Comparison of ENCODE assay signal across 9 cellular contexts in genomic region chr11:75280227-75280671, GRCh38. TPM values are rescaled to one million over a fixed set of nuclear protein-coding genes. Genes with fewer than 3 reads are reported as not detected.
DNase-seq lines count a peak whose midpoint lies in the region; ATAC-seq, FAIRE-seq and TF ChIP-seq lines count a peak whose summit lies in the region.
"Had no signal": no experiment of that assay in that cellular context is flagged by ENCODE, and none has a peak within 500 bp of the region (broad histone marks: within the 10 kb centered on the region; RNA-seq: fewer than 3 reads in every experiment).

No MANE protein-coding gene starts in this region.

- H3K4me3 ChIP-seq in H1 (ENCODE audit: extremely low read depth in 1 of 4, insufficient read depth in 2 of 4, low read depth in 3 of 4, low read length in 4 of 4): no peak overlapping the region
- no peak overlapping the region for H3K4me3 ChIP-seq in mesendoderm (ENCODE audit: low read length)
- H3K4me3 ChIP-seq: SK-N-MC had no signal

- H3K23me2 ChIP-seq in H1 (ENCODE audit: low read depth, low read length): no peaks in the 10 kb centered on the region

- no peak overlapping the region for H2AFZ ChIP-seq in H1 (ENCODE audit: low read length)

- no peak overlapping the region for H3K14ac ChIP-seq in H1 (ENCODE audit: insufficient read length)

- no peak overlapping the region for H4K91ac ChIP-seq in H1 (replicated peaks; ENCODE audit: insufficient read length, low read length)

- WGBS in H1 (ENCODE audit: extremely low coverage in 1 of 2, insufficient coverage in 1 of 2, insufficient read length in 1 of 2, insufficient replicate concordance in 2 of 2, low coverage in 1 of 2, low lambda C conversion rate in 2 of 2, missing lambda C conversion rate in 1 of 2), 2 experiments: 54% methylated on average over 8 of the region's 8 CpGs; no CpG with 5 or more reads in 1 of the 2 experiments
- WGBS in mesendoderm (ENCODE audit: extremely low coverage, insufficient coverage, low lambda C conversion rate): no CpG with 5 or more reads among the region's 8 CpGs

- H3K79me1 ChIP-seq in H1 (ENCODE audit: low read depth, low read length) (no peaks in the 10 kb centered on the region), mesendoderm (ENCODE audit: low read length) (no peaks in the 10 kb centered on the region)

- H3K4ac ChIP-seq in H1 (replicated peaks; ENCODE audit: insufficient read length, low read depth, low read length) (no peak overlapping the region), mesendoderm (ENCODE audit: low read depth, low read length) (no peak overlapping the region)

- no peak overlapping the region for H2BK5ac ChIP-seq in H1 (ENCODE audit: low read depth, low read length)
- H2BK5ac ChIP-seq in mesendoderm (ENCODE audit: low read length): no peak overlapping the region

- H4K8ac ChIP-seq in H1 (ENCODE audit: extremely low read depth, insufficient read depth, low read length) (no peak overlapping the region), mesendoderm (ENCODE audit: low read depth, low read length) (no peak overlapping the region)

- DNase-seq in COLO829 (ENCODE audit: low spot score) (peak; percentile 74), NOMO-1 treated with DMSO at 0.1 percent for 48 hours (lab: John Stamatoyannopoulos, UW; ENCODE audit: unreplicated experiment) (peak; percentile 22), H1 (ENCODE audit: low read depth in 1 of 2, low spot score in 2 of 2) (peak; percentile 76 to 92), mesendoderm (peak; percentile 92)
- peak; percentile 37 to 65 (median 59) for DNase-seq in activated CD8-positive, alpha-beta memory T cell treated with anti-CD3 and anti-CD28 coated beads for 48 hours (ENCODE audit: low read depth in 2 of 3, low spot score in 2 of 3)
- DNase-seq in stimulated activated CD8-positive, alpha-beta memory T cell treated with anti-CD3 and anti-CD28 coated beads, Interleukin-15, amount 100 ng/mL, for 24 hours (ENCODE audit: low read depth): peak; percentile 48

- peak; percentile 97 for FAIRE-seq in H1 (lab: Jason Lieb, UNC)

- H3K27me3 ChIP-seq in H1 (replicated peaks in 1 of 4; ENCODE audit: control insufficient read depth in 3 of 4, extremely low read depth in 1 of 4, insufficient read depth in 3 of 4, low read length in 3 of 4): no peaks in the 10 kb centered on the region
- H3K27me3 ChIP-seq in mesendoderm (ENCODE audit: insufficient read depth, low read length, poor library complexity): no peaks in the 10 kb centered on the region

- POLR2A ChIA-PET in H1 (lab: Charles Lee; ENCODE audit: partially characterized antibody): interaction anchor here (0.7 to 2.3 kb wide), 8 partner anchors 13 to 145 kb away, joined by 3 to 10 read pairs (median 4); no protein-coding TSS in a partner anchor

- no peak for TF ChIP-seq EP300 in H1 (IDR thresholded peaks at IDR 0.05; ENCODE audit: borderline replicate concordance in 1 of 2, low read depth in 2 of 2, low read length in 2 of 2)

- peak; percentile 94 to 100 (median 96) for TF ChIP-seq CTCF in H1 (IDR thresholded peaks at IDR 0.05; ENCODE audit: control extremely low read depth in 1 of 3, insufficient read depth in 1 of 3, low read depth in 1 of 3, low read length in 3 of 3)

- no peaks in the 10 kb centered on the region for H4K20me1 ChIP-seq in H1 (replicated peaks in 1 of 2; ENCODE audit: control insufficient read depth in 1 of 2, insufficient read depth in 2 of 2, low read length in 2 of 2)

- H3K27ac ChIP-seq in H1 (ENCODE audit: low read depth, low read length) (no peak overlapping the region), mesendoderm (ENCODE audit: low read depth, low read length) (no peak overlapping the region)
- H3K27ac ChIP-seq: SK-N-MC had no signal

- ATAC-seq in HG03342 (IDR thresholded peaks at IDR 0.05; ENCODE audit: unreplicated experiment): peak; percentile 56
- ATAC-seq in HG02571 (IDR thresholded peaks at IDR 0.05; ENCODE audit: unreplicated experiment): no peak

- peaks cover 0 to 6% (median 0%) of the 10 kb centered on the region in 4 experiments; a peak in 2 of 7 replicates for H3K4me1 ChIP-seq in H1 (replicated peaks in 1 of 4; ENCODE audit: control insufficient read depth in 3 of 4, insufficient read depth in 4 of 4, low read length in 3 of 4)
- H3K4me1 ChIP-seq in mesendoderm (ENCODE audit: control insufficient read depth, low read depth, low read length): peaks cover 6% of the 10 kb centered on the region

- H2BK120ac ChIP-seq in H1 (replicated peaks; ENCODE audit: low read depth, low read length) (no peak overlapping the region), mesendoderm (ENCODE audit: low read depth, low read length) (no peak overlapping the region)

- no peak for TF ChIP-seq POLR2A in H1 (IDR thresholded peaks at IDR 0.05; ENCODE audit: control extremely low read depth in 1 of 2, low read depth in 2 of 2, low read length in 2 of 2)

- no peak overlapping the region for H3K4me2 ChIP-seq in H1 (ENCODE audit: insufficient read depth in 1 of 2, low read depth in 2 of 2, low read length in 2 of 2)
- H3K4me2 ChIP-seq in mesendoderm (ENCODE audit: low read length): no peak overlapping the region

- H4K5ac ChIP-seq in H1 (ENCODE audit: insufficient read length, low read depth, low read length) (no peak overlapping the region), mesendoderm (ENCODE audit: low read length) (no peak overlapping the region)

- H2AK5ac ChIP-seq in H1 (ENCODE audit: low read depth, low read length) (no peak overlapping the region), mesendoderm (ENCODE audit: low read length) (no peak overlapping the region)

- peak; percentile 98 for TF ChIP-seq RAD21 in H1 (IDR thresholded peaks at IDR 0.05 in 1 of 2, conservative IDR thresholded peaks at IDR 0.05 in 1 of 2; ENCODE audit: low read depth in 2 of 2, low read length in 2 of 2)

- H3K9ac ChIP-seq in H1 (replicated peaks in 1 of 4; ENCODE audit: extremely low read depth in 1 of 4, low read depth in 3 of 4, low read length in 3 of 4): no peak overlapping the region
- no peak overlapping the region for H3K9ac ChIP-seq in mesendoderm (ENCODE audit: low read length)

- H3K23ac ChIP-seq in H1 (ENCODE audit: insufficient read length) (no peak overlapping the region), mesendoderm (ENCODE audit: low read length) (no peak overlapping the region)

- H2BK12ac ChIP-seq in H1 (ENCODE audit: low read depth, low read length): no peak overlapping the region

- H2BK20ac ChIP-seq in H1 (ENCODE audit: low read length): no peak overlapping the region

- CTCF ChIA-PET in H1 (lab: Charles Lee; ENCODE audit: partially characterized antibody): interaction anchor here (0.6 to 18.0 kb wide), 54 partner anchors 11 to 522 kb away, joined by 3 to 327 read pairs (median 5); partner anchors contain the start of gene ARRB1

- H3K56ac ChIP-seq in H1 (replicated peaks; ENCODE audit: insufficient read length, low read depth, low read length) (no peak overlapping the region), mesendoderm (ENCODE audit: low read length) (peak overlapping the region; percentile 4)

- H3K79me2 ChIP-seq in H1 (ENCODE audit: control insufficient read depth in 1 of 2, insufficient read depth in 2 of 2, low read length in 2 of 2) (no peaks in the 10 kb centered on the region), mesendoderm (ENCODE audit: control insufficient read depth, insufficient read depth, low read length) (no peaks in the 10 kb centered on the region)

- no peaks in the 10 kb centered on the region for H3K9me3 ChIP-seq in H1 (ENCODE audit: insufficient read depth in 2 of 2, low read depth in 1 of 2, low read length in 1 of 2)

- no peak overlapping the region for H3K18ac ChIP-seq in H1 (ENCODE audit: extremely low read depth, low read length)
- no peak overlapping the region for H3K18ac ChIP-seq in mesendoderm (ENCODE audit: low read length)

- H2BK15ac ChIP-seq in H1 (ENCODE audit: low read length) (no peak overlapping the region), mesendoderm (replicated peaks; ENCODE audit: low read depth) (no peak overlapping the region)

- 0 out of 8 replicates have a peak, but pooled peaks cover 0 to 3% (median 0%) of the 10 kb centered on the region in 4 experiments for H3K36me3 ChIP-seq in H1 (ENCODE audit: control insufficient read depth in 2 of 4, insufficient read depth in 4 of 4, low read length in 3 of 4)
- peaks cover 2% of the 10 kb centered on the region for H3K36me3 ChIP-seq in mesendoderm (ENCODE audit: control insufficient read depth, insufficient read depth, low read length)

TF ChIP-seq in H1, 55 proteins besides CTCF, POLR2A, EP300 and RAD21 (continues in another document):
- 0 out of 2 replicates have a peak, but pooled peaks have one; percentile 23 for TF ChIP-seq CREB1 (IDR thresholded peaks at IDR 0.05)
- TF ChIP-seq HDAC6 (IDR thresholded peaks at IDR 0.05; ENCODE audit: low read depth, low read length): no peak
- no peak for TF ChIP-seq TAF1 (IDR thresholded peaks at IDR 0.05; ENCODE audit: low read depth, low read length)
- peak; percentile 22; the same call in 1 of the 2 replicates for TF ChIP-seq MAX (IDR thresholded peaks at IDR 0.05)
- TF ChIP-seq, protein P1, sequence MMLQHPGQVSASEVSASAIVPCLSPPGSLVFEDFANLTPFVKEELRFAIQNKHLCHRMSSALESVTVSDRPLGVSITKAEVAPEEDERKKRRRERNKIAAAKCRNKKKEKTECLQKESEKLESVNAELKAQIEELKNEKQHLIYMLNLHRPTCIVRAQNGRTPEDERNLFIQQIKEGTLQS (IDR thresholded peaks at IDR 0.05; ENCODE audit: insufficient read depth, low read depth, low read length): peak; percentile 11; the same call in 1 of the 2 replicates
- TF ChIP-seq SIN3A (conservative IDR thresholded peaks at IDR 0.05 in 1 of 2, IDR thresholded peaks at IDR 0.05 in 1 of 2; ENCODE audit: low read depth in 1 of 2, low read length in 2 of 2): 0 out of 4 replicates have a peak, but pooled peaks of 1 of the 2 experiments have one; percentile 33

RNA-seq across cellular contexts. Expression of gene TPBGL, which starts 39.7 kb away (rescaled TPM):
- 0.25 and 0.37 TPM in 2 replicates for total RNA-seq in H1 (2021; fragmentation: NEBNext Ultra II Directional; extraction: Animal tissue kit (Norgen Biotek cat#: 25700))
- 0.25 and 0.26 TPM in 2 replicates for polyA plus RNA-seq in H1 (2011; rRNA removed)
- 0.13 TPM for polyA plus RNA-seq in H1 (2011; cell fraction: cytosol; rRNA removed)
- polyA plus RNA-seq in H1 (2011; cell fraction: nucleus; rRNA removed): 0.29 TPM
- polyA plus RNA-seq in H1 (2012, experiment 1 of 2): 0.47 to 0.88 TPM (median 0.64 TPM) in 4 replicates
- 0.43 TPM for polyA plus RNA-seq in H1 (2012, experiment 2 of 2)
- 0.57 TPM for polyA plus RNA-seq in H1 (2013, experiment 1 of 2)
- polyA plus RNA-seq in H1 (2013, experiment 2 of 2): 0.50 TPM
- 0.17 and 0.22 TPM in 2 replicates for polyA minus RNA-seq in H1 (2011; rRNA and poly(A)+ RNA removed)
- not detected for polyA minus RNA-seq in H1 (2011; cell fraction: cytosol; rRNA and poly(A)+ RNA removed)
- polyA minus RNA-seq in H1 (2011; cell fraction: nucleus; rRNA and poly(A)+ RNA removed): 0.20 TPM
- polyA plus RNA-seq in mesendoderm (2013, experiment 1 of 2): 0.34 TPM
- polyA plus RNA-seq in mesendoderm (2013, experiment 2 of 2): 0.42 TPM

Comparison
In these comparisons a context has a peak if more than half of its experiments do, and no peak if none do; other contexts are left out.
1. DNase-seq: peak in every context shown above with its lines; median percentile 92 in mesendoderm; 84 in H1; 74 in COLO829; 59 in activated CD8-positive, alpha-beta memory T cell treated with anti-CD3 and anti-CD28 coated beads for 48 hours; 48 in stimulated activated CD8-positive, alpha-beta memory T cell treated with anti-CD3 and anti-CD28 coated beads, Interleukin-15, amount 100 ng/mL, for 24 hours; 22 in NOMO-1 treated with DMSO at 0.1 percent for 48 hours.